ENCODE assay signal across 11 cellular contexts in genomic region chr3:146166450-146167222, GRCh38. TPM values are rescaled to one million over a fixed set of nuclear protein-coding genes. Genes with fewer than 3 reads are reported as not detected.
A peak's percentile ranks its signal among the peaks of the same experiment; 100 is the strongest.
DNase-seq lines count a peak whose midpoint lies in the region; ATAC-seq and TF ChIP-seq lines count a peak whose summit lies in the region.
"Had no signal": no experiment of that assay in that cellular context is flagged by ENCODE, and none has a peak within 500 bp of the region (broad histone marks: within the 10 kb centered on the region; RNA-seq: fewer than 3 reads in every experiment).

No MANE protein-coding gene starts in this region.

- peaks cover 0 to 3% (median 1%) of the 10 kb centered on the region in 3 donors for H3K4me1 Mint-ChIP-seq in CD8-positive, alpha-beta memory T cell

- POLR2A ChIA-PET in CD8-positive, alpha-beta memory T cell (lab: Charles Lee): no interaction called here

- H3K4me3 ChIP-seq in GM23248 (peak overlapping the region; percentile 37), adrenal gland (no peak overlapping the region), cardiac muscle cell (no peak overlapping the region), gastrocnemius medialis (no peak overlapping the region)
- H3K4me3 ChIP-seq in CD8-positive, alpha-beta memory T cell (ENCODE audit: low read length): no peak overlapping the region
- H3K4me3 ChIP-seq: skin epidermis had no signal

- H2AFZ ChIP-seq in GM23248: no peak overlapping the region

- DNase-seq in GM23248: peak; percentile 96
- DNase-seq in adrenal gland: peak; percentile 66 to 86 (median 78)
- peak; percentile 28 to 78 for DNase-seq in cardiac muscle cell (ENCODE audit: low read depth in 1 of 2, low spot score in 1 of 2)
- no peak for DNase-seq in gastrocnemius medialis
- DNase-seq in DMS 273 (lab: John Stamatoyannopoulos, UW; ENCODE audit: unreplicated experiment): no peak
- DNase-seq in NCI-H2171 treated with DMSO at 0.1 percent for 48 hours (lab: John Stamatoyannopoulos, UW): no peak
- no peak for DNase-seq in NCI-H526 (lab: John Stamatoyannopoulos, UW)
- no peak for DNase-seq in CD8-positive, alpha-beta memory T cell
- DNase-seq: activated CD8-positive, alpha-beta memory T cell treated with anti-CD3 and anti-CD28 coated beads, Interleukin-2, amount 50 U/mL, for 48 hours; NCI-H2107 had no signal

- TF ChIP-seq CTCF in adrenal gland (IDR thresholded peaks at IDR 0.05): no peak
- TF ChIP-seq CTCF in cardiac muscle cell (IDR thresholded peaks at IDR 0.05; ENCODE audit: low read depth, low read length): no peak
- TF ChIP-seq CTCF in gastrocnemius medialis (IDR thresholded peaks at IDR 0.05 in 4 of 5, conservative IDR thresholded peaks at IDR 0.05 in 1 of 5): no peak

- H3K4me1 ChIP-seq in GM23248 (ENCODE audit: insufficient read depth) (peaks cover 57% of the 10 kb centered on the region), adrenal gland (replicated peaks in 1 of 2) (peaks cover 13 to 21% of the 10 kb centered on the region in 2 donors), cardiac muscle cell (ENCODE audit: low read depth) (peaks cover 34% of the 10 kb centered on the region), gastrocnemius medialis (peaks cover 0 to 5% of the 10 kb centered on the region in 2 donors)
- H3K4me1 ChIP-seq in CD8-positive, alpha-beta memory T cell (ENCODE audit: insufficient read depth, low read length): no peaks in the 10 kb centered on the region

- H3K27me3 ChIP-seq in GM23248 (replicated peaks; ENCODE audit: insufficient read depth) (no peaks in the 10 kb centered on the region), adrenal gland (no peaks in the 10 kb centered on the region), cardiac muscle cell (no peaks in the 10 kb centered on the region), gastrocnemius medialis (no peaks in the 10 kb centered on the region)
- H3K27me3 ChIP-seq in CD8-positive, alpha-beta memory T cell (ENCODE audit: insufficient read depth, low read length, poor library complexity, severe bottlenecking): peaks cover 7% of the 10 kb centered on the region

- peak overlapping the region; percentile 59 for H3K9ac ChIP-seq in GM23248

- no peaks in the 10 kb centered on the region for H3K36me3 ChIP-seq in GM23248 (ENCODE audit: low read depth)
- no peaks in the 10 kb centered on the region for H3K36me3 ChIP-seq in adrenal gland (replicated peaks in 1 of 2)
- H3K36me3 ChIP-seq in cardiac muscle cell: no peaks in the 10 kb centered on the region
- no peaks in the 10 kb centered on the region for H3K36me3 ChIP-seq in gastrocnemius medialis
- no peaks in the 10 kb centered on the region for H3K36me3 ChIP-seq in CD8-positive, alpha-beta memory T cell (ENCODE audit: insufficient read depth, low read length)

- H3K9me3 Mint-ChIP-seq in CD8-positive, alpha-beta memory T cell: peaks cover 0 to 4% (median 0%) of the 10 kb centered on the region in 5 donors

- H3F3A ChIP-seq in GM23248 (ENCODE audit: insufficient read depth): peaks cover 57% of the 10 kb centered on the region

- H3K4me3 Mint-ChIP-seq in CD8-positive, alpha-beta memory T cell: no peak overlapping the region

- peaks cover 15 to 29% of the 10 kb centered on the region in 2 donors for H3K27me3 Mint-ChIP-seq in CD8-positive, alpha-beta memory T cell

- no peaks in the 10 kb centered on the region for H3K9me2 ChIP-seq in GM23248 (ENCODE audit: insufficient read depth)

- peak; percentile 71 to 78 for ATAC-seq in gastrocnemius medialis

- in situ Hi-C loops in GM23248 (cut with MboI): loop anchor here (25.0 kb wide), 1 partner anchor 379 kb away; no protein-coding TSS in a partner anchor
- in situ Hi-C loops in gastrocnemius medialis (cut with MboI; ENCODE audit: low sequenced_read_pairs in 4 of 4): no loop called here

- H3K4me2 ChIP-seq in GM23248 (ENCODE audit: unreplicated experiment): peak overlapping the region; percentile 79

- no peak overlapping the region for H3K27ac Mint-ChIP-seq in CD8-positive, alpha-beta memory T cell

- peaks cover 13% of the 10 kb centered on the region; the same call in 1 of the 2 replicates for H3K79me2 ChIP-seq in GM23248 (ENCODE audit: insufficient read depth)

- 3% methylated on average over 8 of the region's 8 CpGs for WGBS in GM23248 (ENCODE audit: low coverage in 1 of 2, low lambda C conversion rate in 2 of 2, missing lambda C conversion rate in 2 of 2), 2 experiments
- 31 to 37% (median 35%) methylated on average over 8 of the region's 8 CpGs for WGBS in adrenal gland, 4 donors

- CTCF ChIA-PET in CD8-positive, alpha-beta memory T cell (lab: Charles Lee): no interaction called here

- H3K27ac ChIP-seq in GM23248 (peak overlapping the region; percentile 91), adrenal gland (peak overlapping the region; percentile 31 to 83 (median 73)), cardiac muscle cell (peak overlapping the region; percentile 68), gastrocnemius medialis (peak overlapping the region in 1 of 4 donors; percentile 45)
- no peak overlapping the region for H3K27ac ChIP-seq in CD8-positive, alpha-beta memory T cell (ENCODE audit: low read depth, low read length)

- no peaks in the 10 kb centered on the region for H4K20me1 ChIP-seq in GM23248 (ENCODE audit: insufficient read depth)

- intact Hi-C loops in adrenal gland (cut with DNase I) (no loop called here), gastrocnemius medialis (cut with DNase I; ENCODE audit: low total_unique reads) (no loop called here)

- H3K9me3 ChIP-seq in GM23248 (ENCODE audit: low read depth) (no peaks in the 10 kb centered on the region), adrenal gland (replicated peaks in 1 of 3) (no peaks in the 10 kb centered on the region), cardiac muscle cell (ENCODE audit: low read depth) (no peaks in the 10 kb centered on the region), gastrocnemius medialis (no peaks in the 10 kb centered on the region)
- no peaks in the 10 kb centered on the region for H3K9me3 ChIP-seq in CD8-positive, alpha-beta memory T cell (ENCODE audit: low read length)

- peaks cover 0 to 4% (median 1%) of the 10 kb centered on the region in 3 donors for H3K36me3 Mint-ChIP-seq in CD8-positive, alpha-beta memory T cell

- TF ChIP-seq POLR2A in adrenal gland (IDR thresholded peaks at IDR 0.05) (peak in 1 of 2 donors; percentile 24), gastrocnemius medialis (IDR thresholded peaks at IDR 0.05) (no peak)

RNA-seq across cellular contexts. Expression of gene PLOD2, which starts 5.7 kb away (rescaled TPM):
- total RNA-seq in GM23248 (2014; rRNA removed; shearing (Covaris generic)): 306 and 330 TPM in 2 replicates
- polyA plus RNA-seq in GM23248 (2016; fragmentation: Nextera tagmentation; extraction: Ambion mirVana): 288 and 300 TPM in 2 replicates
- total RNA-seq in adrenal gland: 10 to 100 TPM; 24.4 to 79.0 (median 47.2) TPM
- polyA plus RNA-seq in adrenal gland: 10 to 100 TPM; 33.2 to 56.8 (median 33.6) TPM
- 82.1 and 84.5 TPM in 2 replicates for total RNA-seq in cardiac muscle cell
- 93.7 and 108 TPM in 2 replicates for polyA plus RNA-seq in cardiac muscle cell
- 1 to 10 TPM; 2.0 to 6.5 (median 4.1) TPM for total RNA-seq in gastrocnemius medialis
- under 1 TPM; 0.18 to 0.35 TPM for total RNA-seq in CD8-positive, alpha-beta memory T cell
- polyA plus RNA-seq in CD8-positive, alpha-beta memory T cell: not detected

Comparison
In these comparisons a context has a peak if more than half of its experiments do, and no peak if none do; other contexts are left out.
1. DNase-seq: peak in GM23248 (single experiment), adrenal gland (7 of 7) and cardiac muscle cell (2 of 2); none in gastrocnemius medialis (0 of 2), DMS 273 (single experiment), NCI-H2171 treated with DMSO at 0.1 percent for 48 hours (single experiment), NCI-H526 (0 of 2) and CD8-positive, alpha-beta memory T cell (0 of 5).